ENCODE assay signal across 16 cellular contexts in genomic region chr1:10703702-10704101, GRCh38.
A peak's percentile ranks its signal among the peaks of the same experiment; 100 is the strongest.
DNase-seq lines count a peak whose midpoint lies in the region; FAIRE-seq and TF ChIP-seq lines count a peak whose summit lies in the region.
"Had no signal": no experiment of that assay in that cellular context is flagged by ENCODE, and none has a peak within 500 bp of the region (broad histone marks: within the 10 kb centered on the region; RNA-seq: fewer than 3 reads in every experiment).

No MANE protein-coding gene starts in this region.

- H2BK5ac ChIP-seq in trophoblast cell (ENCODE audit: low read depth, low read length, poor library complexity) = no peak overlapping the region

- H2AFZ ChIP-seq in trophoblast cell (ENCODE audit: insufficient read depth, low read length, poor library complexity) = no peak overlapping the region

- intact Hi-C loops in Caco-2 (cut with micrococcal nuclease; ENCODE audit: unreplicated experiment) = no loop called here

- H3K4me3 ChIP-seq in Caco-2 (ENCODE audit: low read depth, low read length) (no peak overlapping the region), iPS-20b (ENCODE audit: low read length) (peak overlapping the region; percentile 62; the same call in 1 of the 2 replicates), trophoblast cell (ENCODE audit: low read depth, low read length) (no peak overlapping the region)

- H3K4me2 ChIP-seq in trophoblast cell (ENCODE audit: low read length) = no peak overlapping the region

- H3K9me3 ChIP-seq in Caco-2 (no peaks in the 10 kb centered on the region), iPS-20b (ENCODE audit: insufficient read depth, low read depth, low read length) (no peaks in the 10 kb centered on the region), trophoblast cell (ENCODE audit: insufficient read depth, low read depth, low read length) (peaks cover 2% of the 10 kb centered on the region)

- TF ChIP-seq CTCF in Caco-2 (IDR thresholded peaks at IDR 0.05; ENCODE audit: insufficient read depth in 1 of 2, low read depth in 1 of 2, low read length in 1 of 2, severe bottlenecking in 1 of 2, unreplicated experiment in 1 of 2) = no peak
- no peak for TF ChIP-seq CTCF in VCaP (conservative IDR thresholded peaks at IDR 0.05)

- no peak for FAIRE-seq in GM19239 (lab: Jason Lieb, UNC)

- H3K36me3 Mint-ChIP-seq in Caco-2 (ENCODE audit: insufficient read depth, unreplicated experiment) = peaks cover 8% of the 10 kb centered on the region

- peak overlapping the region; percentile 22 for H3K4me3 Mint-ChIP-seq in Caco-2 (ENCODE audit: unreplicated experiment)

- H3K4me1 Mint-ChIP-seq in Caco-2 (ENCODE audit: low read depth, unreplicated experiment) = peaks cover 8% of the 10 kb centered on the region

- H3K4me1 ChIP-seq in Caco-2 (peaks cover 5% of the 10 kb centered on the region; the same call in 1 of the 2 replicates), iPS-20b (ENCODE audit: insufficient read depth, low read length) (peaks cover 4% of the 10 kb centered on the region; the same call in 1 of the 2 replicates), trophoblast cell (ENCODE audit: control insufficient read depth in 1 of 2, insufficient read depth in 2 of 2, low read length in 2 of 2) (peaks cover 10 to 15% of the 10 kb centered on the region in 2 experiments)

- no peak overlapping the region for H3K23ac ChIP-seq in trophoblast cell (ENCODE audit: low read length)

- H3K9ac ChIP-seq in iPS-20b (ENCODE audit: low read depth, low read length) (peak overlapping the region; percentile 73; the same call in 1 of the 2 replicates), trophoblast cell (ENCODE audit: low read length) (no peak overlapping the region)

- no peak overlapping the region for H3K4ac ChIP-seq in trophoblast cell (ENCODE audit: low read depth, low read length)

- no TSS peak for BruUV-seq in Caco-2 (replicated peaks; lab: Mats Ljungman, UMichigan)

- no peak overlapping the region for H2BK12ac ChIP-seq in trophoblast cell (ENCODE audit: low read length)

- H3K36me3 ChIP-seq in Caco-2 (ENCODE audit: control insufficient read depth, insufficient read depth, low read length) = no peaks in the 10 kb centered on the region
- no peaks in the 10 kb centered on the region for H3K36me3 ChIP-seq in iPS-20b (ENCODE audit: insufficient read depth, low read depth, low read length)
- H3K36me3 ChIP-seq in trophoblast cell (ENCODE audit: control insufficient read depth in 1 of 2, insufficient read depth in 2 of 2, low read length in 2 of 2) = no peaks in the 10 kb centered on the region

- POLR2A ChIA-PET in Caco-2 (lab: Charles Lee) = no interaction called here

- DNase-seq in Caco-2 (no peak), trophoblast cell (no peak), amniotic stem cell (lab: John Stamatoyannopoulos, UW) (no peak), COLO668 (lab: John Stamatoyannopoulos, UW; ENCODE audit: unreplicated experiment) (no peak), GM19239 (ENCODE audit: insufficient read length, low spot score) (no peak)
- DNase-seq in activated CD4-positive, alpha-beta T cell treated with anti-CD3 and anti-CD28 coated beads for 48 hours = no peak
- DNase-seq: C1 segment of cervical spinal cord, DMS153, EL, HCEC 1CT, NCI-H1048, NCI-H146, NCI-H2107, NCI-H345 had no signal

- no peaks in the 10 kb centered on the region for H3K79me2 ChIP-seq in trophoblast cell (ENCODE audit: control insufficient read depth, insufficient read depth, low read length, poor library complexity)

- H3K79me1 ChIP-seq in trophoblast cell (ENCODE audit: low read length) = no peaks in the 10 kb centered on the region

- peak overlapping the region; percentile 13 for H4K8ac ChIP-seq in trophoblast cell (ENCODE audit: low read depth, low read length)

- H3K27ac ChIP-seq in VCaP (peak overlapping the region; percentile 77; the same call in 1 of the 2 replicates), iPS-20b (ENCODE audit: low read length) (no peak overlapping the region), trophoblast cell (ENCODE audit: low read depth, low read length) (no peak overlapping the region)

- H3K27ac Mint-ChIP-seq in Caco-2 (ENCODE audit: unreplicated experiment) = peak overlapping the region; percentile 5

- no peaks in the 10 kb centered on the region for H3K9me3 Mint-ChIP-seq in Caco-2 (ENCODE audit: unreplicated experiment)

- no peaks in the 10 kb centered on the region for H3K27me3 Mint-ChIP-seq in Caco-2 (ENCODE audit: insufficient read depth, unreplicated experiment)

- H3K27me3 ChIP-seq in Caco-2 (replicated peaks; ENCODE audit: control insufficient read depth, insufficient read depth, low read length) (no peaks in the 10 kb centered on the region), iPS-20b (ENCODE audit: insufficient read depth, low read length) (peaks cover 56% of the 10 kb centered on the region), trophoblast cell (ENCODE audit: insufficient read depth, low read length) (no peaks in the 10 kb centered on the region)

- no peak overlapping the region for H3K14ac ChIP-seq in trophoblast cell (ENCODE audit: low read length)

- CTCF ChIA-PET in Caco-2 (lab: Charles Lee) = no interaction called here

- peak overlapping the region; percentile 44 for H2AK5ac ChIP-seq in trophoblast cell (ENCODE audit: low read length)

- no peak overlapping the region for H4K12ac ChIP-seq in trophoblast cell (ENCODE audit: low read depth, low read length)

- WGBS in trophoblast cell (ENCODE audit: extremely low coverage, insufficient coverage, insufficient read length) = no CpG with 5 or more reads among the region's 8 CpGs

- H4K91ac ChIP-seq in trophoblast cell (ENCODE audit: low read depth, low read length) = peak overlapping the region; percentile 48

- H3K18ac ChIP-seq in trophoblast cell (ENCODE audit: low read length) = no peak overlapping the region

- H2BK120ac ChIP-seq in trophoblast cell (ENCODE audit: insufficient read depth, low read length, poor library complexity) = no peak overlapping the region
